ENCODE assay signal across 1 cellular context in genomic region chr17:35811759-35812158, GRCh38.
TF ChIP-seq lines count a peak whose summit lies in the region.

No MANE protein-coding gene starts in this region.

TF ChIP-seq in neural cell, 6 proteins besides CTCF, POLR2A, EP300 and RAD21 (continued from another document):
- TF ChIP-seq, protein P1, sequence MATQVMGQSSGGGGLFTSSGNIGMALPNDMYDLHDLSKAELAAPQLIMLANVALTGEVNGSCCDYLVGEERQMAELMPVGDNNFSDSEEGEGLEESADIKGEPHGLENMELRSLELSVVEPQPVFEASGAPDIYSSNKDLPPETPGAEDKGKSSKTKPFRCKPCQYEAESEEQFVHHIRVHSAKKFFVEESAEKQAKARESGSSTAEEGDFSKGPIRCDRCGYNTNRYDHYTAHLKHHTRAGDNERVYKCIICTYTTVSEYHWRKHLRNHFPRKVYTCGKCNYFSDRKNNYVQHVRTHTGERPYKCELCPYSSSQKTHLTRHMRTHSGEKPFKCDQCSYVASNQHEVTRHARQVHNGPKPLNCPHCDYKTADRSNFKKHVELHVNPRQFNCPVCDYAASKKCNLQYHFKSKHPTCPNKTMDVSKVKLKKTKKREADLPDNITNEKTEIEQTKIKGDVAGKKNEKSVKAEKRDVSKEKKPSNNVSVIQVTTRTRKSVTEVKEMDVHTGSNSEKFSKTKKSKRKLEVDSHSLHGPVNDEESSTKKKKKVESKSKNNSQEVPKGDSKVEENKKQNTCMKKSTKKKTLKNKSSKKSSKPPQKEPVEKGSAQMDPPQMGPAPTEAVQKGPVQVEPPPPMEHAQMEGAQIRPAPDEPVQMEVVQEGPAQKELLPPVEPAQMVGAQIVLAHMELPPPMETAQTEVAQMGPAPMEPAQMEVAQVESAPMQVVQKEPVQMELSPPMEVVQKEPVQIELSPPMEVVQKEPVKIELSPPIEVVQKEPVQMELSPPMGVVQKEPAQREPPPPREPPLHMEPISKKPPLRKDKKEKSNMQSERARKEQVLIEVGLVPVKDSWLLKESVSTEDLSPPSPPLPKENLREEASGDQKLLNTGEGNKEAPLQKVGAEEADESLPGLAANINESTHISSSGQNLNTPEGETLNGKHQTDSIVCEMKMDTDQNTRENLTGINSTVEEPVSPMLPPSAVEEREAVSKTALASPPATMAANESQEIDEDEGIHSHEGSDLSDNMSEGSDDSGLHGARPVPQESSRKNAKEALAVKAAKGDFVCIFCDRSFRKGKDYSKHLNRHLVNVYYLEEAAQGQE (IDR thresholded peaks at IDR 0.05; ENCODE audit: borderline replicate concordance): no peak
- no peak for TF ChIP-seq SMC3 (conservative IDR thresholded peaks at IDR 0.05; ENCODE audit: poor library complexity)
